28 cellular contexts compared by ENCODE assay signal in the genomic region with DNA sequence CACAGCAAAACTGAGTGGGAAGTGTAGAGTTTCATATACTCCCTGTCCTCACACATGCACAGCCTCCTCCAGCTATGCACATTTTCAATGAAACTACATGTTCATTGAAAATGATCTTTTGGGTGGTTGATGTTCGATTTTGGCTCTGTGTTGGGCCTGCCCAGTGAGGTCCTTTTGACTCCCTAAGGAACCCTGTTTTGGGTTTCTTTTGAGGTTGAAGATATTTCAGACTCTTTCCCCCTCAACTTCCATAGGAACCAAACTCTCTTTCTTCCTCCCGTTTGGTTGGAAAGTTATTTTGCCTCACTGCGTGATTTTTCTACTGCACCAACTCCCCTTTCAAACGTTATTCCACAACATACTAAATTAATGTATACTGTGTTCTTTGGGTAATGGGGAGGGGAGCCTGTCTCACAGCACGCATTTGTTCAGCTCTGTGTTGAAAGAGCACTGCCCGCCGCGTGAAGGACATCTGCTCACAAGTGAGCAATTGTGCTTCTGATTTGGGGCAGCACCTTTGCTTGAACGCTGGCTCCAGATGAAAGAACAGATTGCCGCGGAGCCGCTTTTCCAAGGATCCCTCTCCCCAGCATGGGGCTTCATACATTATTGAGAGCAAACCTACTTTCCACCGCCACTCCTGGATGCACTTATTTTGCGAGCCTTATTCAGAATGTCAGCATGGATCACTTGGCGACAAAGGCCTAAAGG.
DNase-seq lines count a peak whose midpoint lies in the region; ATAC-seq and TF ChIP-seq lines count a peak whose summit lies in the region.
"Had no signal": no experiment of that assay in that cellular context is flagged by ENCODE, and none has a peak within 500 bp of the region (broad histone marks: within the 10 kb centered on the region; RNA-seq: fewer than 3 reads in every experiment).

No MANE protein-coding gene starts in this region.

- no peaks in the 10 kb centered on the region for H3K36me3 ChIP-seq in endocrine pancreas (ENCODE audit: control insufficient read depth, insufficient read depth, low read length)
- H3K36me3 ChIP-seq: HAP-1 had no signal

- H3K27me3 ChIP-seq in endocrine pancreas (ENCODE audit: control insufficient read depth, insufficient read depth, low read length) = no peaks in the 10 kb centered on the region

- no peaks in the 10 kb centered on the region for H3K27me3 Mint-ChIP-seq in type B pancreatic cell
- H3K27me3 Mint-ChIP-seq: IgD-negative memory B cell had no signal

- no peaks in the 10 kb centered on the region for H3K9me3 ChIP-seq in endocrine pancreas (ENCODE audit: control insufficient read depth, low read length)
- H3K9me3 ChIP-seq: HAP-1, SK-N-SH had no signal

- H3K27ac Mint-ChIP-seq in type B pancreatic cell = peak overlapping the region; percentile 29
- H3K27ac Mint-ChIP-seq: HFFc6; IgD-negative memory B cell; T-helper 1 cell treated with Interleukin-12 subunit alpha and Interleukin-12 subunit beta and Interleukin-4 antibody, amounts not matched to agents 30 μg/mL and 1 μg/mL, for 36 hours had no signal

- H3K9me3 Mint-ChIP-seq in type B pancreatic cell = peaks cover 6% of the 10 kb centered on the region
- H3K9me3 Mint-ChIP-seq: IgD-negative memory B cell; T-helper 1 cell treated with Interleukin-12 subunit alpha and Interleukin-12 subunit beta and Interleukin-4 antibody, amounts not matched to agents 30 μg/mL and 1 μg/mL, for 36 hours had no signal

- TF ChIP-seq CTCF in type B pancreatic cell (conservative IDR thresholded peaks at IDR 0.05) = no peak

- no peak overlapping the region for H3K9ac ChIP-seq in endocrine pancreas (ENCODE audit: control insufficient read depth, insufficient read depth, low read length)
- H3K9ac ChIP-seq: KMS-11, SK-N-SH had no signal

- H3K4me3 Mint-ChIP-seq in type B pancreatic cell = no peak overlapping the region
- H3K4me3 Mint-ChIP-seq: HFFc6; IgD-negative memory B cell; T-helper 1 cell treated with Interleukin-12 subunit alpha and Interleukin-12 subunit beta and Interleukin-4 antibody, amounts not matched to agents 30 μg/mL and 1 μg/mL, for 36 hours had no signal

- DNase-seq in DMS79 treated with DMSO at 0.1 percent for 48 hours (lab: John Stamatoyannopoulos, UW) (peak; percentile 4), DMS79 (lab: John Stamatoyannopoulos, UW) (no peak), NCI-H748 (lab: John Stamatoyannopoulos, UW; ENCODE audit: unreplicated experiment) (peak; percentile 58), NCI-H748 treated with DMSO at 0.1 percent for 48 hours (lab: John Stamatoyannopoulos, UW) (no peak), type B pancreatic cell (ENCODE audit: extremely low spot score, unreplicated experiment) (no peak)
- DNase-seq: 8988T; ACHN; Calu3; GDM1; GOT3; HFFc6; MM.1S; NCI-H1436; NCI-H2029; NCI-H446 treated with DMSO at 0.1 percent for 48 hours; NCI-H82; NK-92 treated with Interleukin-12 subunit alpha and Interleukin-12 subunit beta, amount 100 ng/mL, for 24 hours; PC-3; SK-N-SH; SW 1271 had no signal

- peak overlapping the region; percentile 22 for H3K4me3 ChIP-seq in endocrine pancreas (ENCODE audit: control insufficient read depth, insufficient read depth, low read length)
- H3K4me3 ChIP-seq: GM12878, HAP-1 had no signal

- ATAC-seq in HG03139 (IDR thresholded peaks at IDR 0.05; ENCODE audit: unreplicated experiment) (no peak), GM18519 (IDR thresholded peaks at IDR 0.05; ENCODE audit: low FRiP score, unreplicated experiment) (no peak)
- ATAC-seq: GM12878, PC-3 had no signal

- H3K4me1 Mint-ChIP-seq in type B pancreatic cell (ENCODE audit: unreplicated experiment) = peaks cover 25% of the 10 kb centered on the region
- H3K4me1 Mint-ChIP-seq: IgD-negative memory B cell had no signal

- H3K36me3 Mint-ChIP-seq in type B pancreatic cell = no peaks in the 10 kb centered on the region
- H3K36me3 Mint-ChIP-seq: IgD-negative memory B cell had no signal

- H3K4me1 ChIP-seq in endocrine pancreas (ENCODE audit: control insufficient read depth, insufficient read depth, low read length) = no peaks in the 10 kb centered on the region
- H3K4me1 ChIP-seq: HAP-1 had no signal

Comparison
In these comparisons a context has a peak if more than half of its experiments do, and no peak if none do; other contexts are left out.
1. DNase-seq: peak in DMS79 treated with DMSO at 0.1 percent for 48 hours (single experiment) and NCI-H748 (single experiment); none in DMS79 (single experiment), NCI-H748 treated with DMSO at 0.1 percent for 48 hours (single experiment) and type B pancreatic cell (single experiment).